Comparison of ENCODE assay signal across 1 cellular context in genomic region chr18:58545338-58546096, GRCh38.
TF ChIP-seq lines count a peak whose summit lies in the region.

No MANE protein-coding gene starts in this region.

TF ChIP-seq in Ishikawa, 13 proteins besides CTCF, POLR2A, EP300 and RAD21 (continued from another document):
- TF ChIP-seq ZBTB7A (IDR thresholded peaks at IDR 0.05; ENCODE audit: low read depth) (no peak), YY1 (IDR thresholded peaks at IDR 0.05; ENCODE audit: low read depth) (no peak), CEBPB (IDR thresholded peaks at IDR 0.05) (no peak), REST (IDR thresholded peaks at IDR 0.05; ENCODE audit: low read depth) (no peak), FOXM1 (IDR thresholded peaks at IDR 0.05; ENCODE audit: borderline replicate concordance, low read depth) (peak; percentile 31; the same call in 1 of the 2 replicates), CREB1 (IDR thresholded peaks at IDR 0.05; ENCODE audit: low read depth) (no peak), MAX (IDR thresholded peaks at IDR 0.05) (0 out of 2 replicates have a peak, but pooled peaks have one; percentile 48), NFIC (IDR thresholded peaks at IDR 0.05) (peak; percentile 70), TAF1 (IDR thresholded peaks at IDR 0.05; ENCODE audit: low read depth) (no peak)
TF ChIP-seq in Ishikawa: peak in this region for 4.
